ENCODE assay signal across 8 cellular contexts in genomic region chrX:118823263-118824172, GRCh38. TPM values are rescaled to one million over a fixed set of nuclear protein-coding genes. Genes with fewer than 3 reads are reported as not detected.
DNase-seq lines count a peak whose midpoint lies in the region; ATAC-seq and TF ChIP-seq lines count a peak whose summit lies in the region.

TSS of gene ZCCHC12 (plus strand) at chrX:118823824. CDS start at chrX:118825245, 1,421 bp downstream.

- H3K79me2 ChIP-seq in Loucy (ENCODE audit: insufficient read depth, low read length) = no peaks in the 10 kb centered on the region

- H3K27me3 ChIP-seq in Loucy (ENCODE audit: insufficient read depth, low read length, poor library complexity, severe bottlenecking) (peaks cover 7% of the 10 kb centered on the region), body of pancreas (no peaks in the 10 kb centered on the region)

- DNase-seq in GDM1 (lab: John Stamatoyannopoulos, UW) (peak; percentile 28), T-helper 2 cell (peak in 3 of 5 experiments; percentile 19 to 35 (median 28)), body of pancreas (peak; percentile 25 to 57 (median 30)), immature natural killer cell (peak; percentile 28 to 29 (median 29)), NCI-H2171 (lab: John Stamatoyannopoulos, UW) (no peak), SHP77 treated with DMSO at 0.1 percent for 48 hours (lab: John Stamatoyannopoulos, UW) (no peak)
- DNase-seq in stimulated activated CD4-positive, alpha-beta T cell treated with anti-CD3 and anti-CD28 coated beads, Interleukin-1b, Interleukin-23, amount 100 ng/mL, for 4 hours (ENCODE audit: low read depth in 2 of 2) = peak; percentile 24 to 27

- peaks cover 12 to 22% (median 17%) of the 10 kb centered on the region in 3 donors for H3K27me3 Mint-ChIP-seq in immature natural killer cell (ENCODE audit: low read depth in 3 of 3)

- ATAC-seq in body of pancreas = peak; percentile 40

- H3K36me3 ChIP-seq in Loucy (ENCODE audit: insufficient read depth, low read length) = no peaks in the 10 kb centered on the region
- H3K36me3 ChIP-seq in body of pancreas (replicated peaks in 1 of 2; ENCODE audit: insufficient read depth in 1 of 2, low read depth in 2 of 2) = no peaks in the 10 kb centered on the region

- peak within 1 kb of the TSS; percentile 76 for H3K4me2 ChIP-seq in Loucy (ENCODE audit: low read depth, low read length, poor library complexity, severe bottlenecking)

- H3K9ac ChIP-seq in Loucy (ENCODE audit: low read depth, low read length, poor library complexity, severe bottlenecking) = no peak within 1 kb of the TSS

- H3K9me3 Mint-ChIP-seq in immature natural killer cell = peaks cover 0 to 2% (median 0%) of the 10 kb centered on the region in 6 donors

- H2AFZ ChIP-seq in Loucy (ENCODE audit: low read length) = no peak within 1 kb of the TSS; the same call in 1 of the 2 replicates

- H3K4me3 ChIP-seq in Loucy (ENCODE audit: low read length, poor library complexity, severe bottlenecking) = peak within 1 kb of the TSS; percentile 36
- no peak within 1 kb of the TSS for H3K4me3 ChIP-seq in body of pancreas

- H4K20me1 ChIP-seq in Loucy (ENCODE audit: insufficient read depth, low read length, poor library complexity, severe bottlenecking) = no peaks in the 10 kb centered on the region

- TF ChIP-seq POLR2A in body of pancreas (IDR thresholded peaks at IDR 0.05) = no peak

- no peak within 1 kb of the TSS for H3K27ac Mint-ChIP-seq in immature natural killer cell

- no peak for TF ChIP-seq CTCF in Loucy (conservative IDR thresholded peaks at IDR 0.05; ENCODE audit: low read length)
- no peak for TF ChIP-seq CTCF in body of pancreas (IDR thresholded peaks at IDR 0.05)

- H3K9me3 ChIP-seq in Loucy (ENCODE audit: insufficient read depth, low read depth, low read length) (no peaks in the 10 kb centered on the region), body of pancreas (no peaks in the 10 kb centered on the region)

- H3K4me1 Mint-ChIP-seq in immature natural killer cell = peaks cover 14 to 15% of the 10 kb centered on the region in 2 donors

- 2 to 28% methylated on average over 4 to 29 of the region's 51 CpGs for WGBS in body of pancreas, 2 donors

- no peak within 1 kb of the TSS for H3K27ac ChIP-seq in body of pancreas

- no peaks in the 10 kb centered on the region for H3F3A ChIP-seq in Loucy (ENCODE audit: low read depth)

- intact Hi-C loops in body of pancreas (cut with DNase I) = no loop called here

- peak within 1 kb of the TSS; percentile 46 to 76 (median 69) for H3K4me3 Mint-ChIP-seq in immature natural killer cell

- H3K36me3 Mint-ChIP-seq in immature natural killer cell = no peaks in the 10 kb centered on the region

- H3K4me1 ChIP-seq in Loucy (ENCODE audit: insufficient read depth, low read length, poor library complexity, severe bottlenecking) (no peaks in the 10 kb centered on the region), body of pancreas (peaks cover 10% of the 10 kb centered on the region)

- no peaks in the 10 kb centered on the region for H3K9me2 ChIP-seq in Loucy (replicated peaks; ENCODE audit: low read depth, low read length)

RNA-seq across cellular contexts. Expression of gene ZCCHC12, which starts in this region (rescaled TPM):
- under 1 TPM in 1 of 2 donors, not detected in 1; 0.52 TPM for total RNA-seq in body of pancreas
- not detected for polyA plus RNA-seq in immature natural killer cell

Comparison
In these comparisons a context has a peak if more than half of its experiments do, and no peak if none do; other contexts are left out.
1. Peak in DNase-seq and ATAC-seq in body of pancreas; RNA of the gene not detected or under 1 TPM.
2. Peak in DNase-seq in immature natural killer cell; RNA of the gene not detected or under 1 TPM.
3. DNase-seq: peak in GDM1 (single experiment), T-helper 2 cell (3 of 5) and stimulated activated CD4-positive, alpha-beta T cell treated with anti-CD3 and anti-CD28 coated beads, Interleukin-1b, Interleukin-23, amount 100 ng/mL, for 4 hours (2 of 2); none in NCI-H2171 (single experiment) and SHP77 treated with DMSO at 0.1 percent for 48 hours (single experiment).